Comparison of ENCODE assay signal across 1 cellular context in genomic region chr22:32644252-32645100, GRCh38.
A peak's percentile ranks its signal among the peaks of the same experiment; 100 is the strongest.
TF ChIP-seq lines count a peak whose summit lies in the region.

No MANE protein-coding gene starts in this region.

TF ChIP-seq in HepG2, 621 proteins besides CTCF, POLR2A, EP300 and RAD21 (continued from another document and continues in another):
- TF ChIP-seq FUBP1 (CRISPR knock-in tag; IDR thresholded peaks at IDR 0.05; ENCODE audit: borderline replicate concordance) (no peak), U2AF1 (optimal IDR thresholded peaks at IDR 0.05; ENCODE audit: low read depth, low read length) (peak; percentile 80), ZNF230 (CRISPR knock-in tag; IDR thresholded peaks at IDR 0.05) (peak; percentile 94), FOXJ3 (CRISPR knock-in tag; IDR thresholded peaks at IDR 0.05; ENCODE audit: borderline replicate concordance) (0 out of 2 replicates have a peak, but pooled peaks have one; percentile 79), ZNF703 (CRISPR knock-in tag; IDR thresholded peaks at IDR 0.05; ENCODE audit: borderline replicate concordance) (0 out of 2 replicates have a peak, but pooled peaks have one; percentile 41), SPEN (CRISPR knock-in tag; IDR thresholded peaks at IDR 0.05; ENCODE audit: low read depth) (peak; percentile 85; the same call in 1 of the 2 replicates), ZNF431 (CRISPR knock-in tag; IDR thresholded peaks at IDR 0.05; ENCODE audit: borderline replicate concordance, low read depth) (peak; percentile 94), ATAD3A (CRISPR knock-in tag; IDR thresholded peaks at IDR 0.05) (no peak), PAX8 (CRISPR knock-in tag; IDR thresholded peaks at IDR 0.05; ENCODE audit: borderline replicate concordance) (peak; percentile 86; the same call in 1 of the 2 replicates), PCBP1 (IDR thresholded peaks at IDR 0.05; ENCODE audit: borderline replicate concordance, low read depth, low read length) (no peak), ZNF891 (CRISPR knock-in tag; IDR thresholded peaks at IDR 0.05) (peak; percentile 86), TRIM22 (IDR thresholded peaks at IDR 0.05) (no peak), MAZ (IDR thresholded peaks at IDR 0.05; ENCODE audit: borderline replicate concordance, low read depth, low read length) (no peak; the same call in 1 of the 2 replicates), MAZ (CRISPR knock-in tag; IDR thresholded peaks at IDR 0.05; ENCODE audit: low read depth) (peak; percentile 88), PRDM10 (CRISPR knock-in tag; IDR thresholded peaks at IDR 0.05; ENCODE audit: low read depth) (peak; percentile 60), ZNF276 (CRISPR knock-in tag; IDR thresholded peaks at IDR 0.05; ENCODE audit: low read depth) (peak; percentile 84; the same call in 1 of the 2 replicates), TBX3 (IDR thresholded peaks at IDR 0.05; ENCODE audit: borderline replicate concordance) (peak; percentile 68), YY1 (IDR thresholded peaks at IDR 0.05; ENCODE audit: insufficient read depth, insufficient replicate concordance, low read depth, low read length) (no peak)
- TF ChIP-seq, protein P1, sequence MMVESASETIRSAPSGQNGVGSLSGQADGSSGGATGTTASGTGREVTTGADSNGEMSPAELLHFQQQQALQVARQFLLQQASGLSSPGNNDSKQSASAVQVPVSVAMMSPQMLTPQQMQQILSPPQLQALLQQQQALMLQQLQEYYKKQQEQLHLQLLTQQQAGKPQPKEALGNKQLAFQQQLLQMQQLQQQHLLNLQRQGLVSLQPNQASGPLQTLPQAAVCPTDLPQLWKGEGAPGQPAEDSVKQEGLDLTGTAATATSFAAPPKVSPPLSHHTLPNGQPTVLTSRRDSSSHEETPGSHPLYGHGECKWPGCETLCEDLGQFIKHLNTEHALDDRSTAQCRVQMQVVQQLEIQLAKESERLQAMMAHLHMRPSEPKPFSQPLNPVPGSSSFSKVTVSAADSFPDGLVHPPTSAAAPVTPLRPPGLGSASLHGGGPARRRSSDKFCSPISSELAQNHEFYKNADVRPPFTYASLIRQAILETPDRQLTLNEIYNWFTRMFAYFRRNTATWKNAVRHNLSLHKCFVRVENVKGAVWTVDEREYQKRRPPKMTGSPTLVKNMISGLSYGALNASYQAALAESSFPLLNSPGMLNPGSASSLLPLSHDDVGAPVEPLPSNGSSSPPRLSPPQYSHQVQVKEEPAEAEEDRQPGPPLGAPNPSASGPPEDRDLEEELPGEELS (CRISPR knock-in tag; IDR thresholded peaks at IDR 0.05): peak; percentile 96
- TF ChIP-seq, protein P2, sequence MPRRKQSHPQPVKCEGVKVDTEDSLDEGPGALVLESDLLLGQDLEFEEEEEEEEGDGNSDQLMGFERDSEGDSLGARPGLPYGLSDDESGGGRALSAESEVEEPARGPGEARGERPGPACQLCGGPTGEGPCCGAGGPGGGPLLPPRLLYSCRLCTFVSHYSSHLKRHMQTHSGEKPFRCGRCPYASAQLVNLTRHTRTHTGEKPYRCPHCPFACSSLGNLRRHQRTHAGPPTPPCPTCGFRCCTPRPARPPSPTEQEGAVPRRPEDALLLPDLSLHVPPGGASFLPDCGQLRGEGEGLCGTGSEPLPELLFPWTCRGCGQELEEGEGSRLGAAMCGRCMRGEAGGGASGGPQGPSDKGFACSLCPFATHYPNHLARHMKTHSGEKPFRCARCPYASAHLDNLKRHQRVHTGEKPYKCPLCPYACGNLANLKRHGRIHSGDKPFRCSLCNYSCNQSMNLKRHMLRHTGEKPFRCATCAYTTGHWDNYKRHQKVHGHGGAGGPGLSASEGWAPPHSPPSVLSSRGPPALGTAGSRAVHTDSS (CRISPR knock-in tag; conservative IDR thresholded peaks at IDR 0.05): no peak
- TF ChIP-seq, protein P3, sequence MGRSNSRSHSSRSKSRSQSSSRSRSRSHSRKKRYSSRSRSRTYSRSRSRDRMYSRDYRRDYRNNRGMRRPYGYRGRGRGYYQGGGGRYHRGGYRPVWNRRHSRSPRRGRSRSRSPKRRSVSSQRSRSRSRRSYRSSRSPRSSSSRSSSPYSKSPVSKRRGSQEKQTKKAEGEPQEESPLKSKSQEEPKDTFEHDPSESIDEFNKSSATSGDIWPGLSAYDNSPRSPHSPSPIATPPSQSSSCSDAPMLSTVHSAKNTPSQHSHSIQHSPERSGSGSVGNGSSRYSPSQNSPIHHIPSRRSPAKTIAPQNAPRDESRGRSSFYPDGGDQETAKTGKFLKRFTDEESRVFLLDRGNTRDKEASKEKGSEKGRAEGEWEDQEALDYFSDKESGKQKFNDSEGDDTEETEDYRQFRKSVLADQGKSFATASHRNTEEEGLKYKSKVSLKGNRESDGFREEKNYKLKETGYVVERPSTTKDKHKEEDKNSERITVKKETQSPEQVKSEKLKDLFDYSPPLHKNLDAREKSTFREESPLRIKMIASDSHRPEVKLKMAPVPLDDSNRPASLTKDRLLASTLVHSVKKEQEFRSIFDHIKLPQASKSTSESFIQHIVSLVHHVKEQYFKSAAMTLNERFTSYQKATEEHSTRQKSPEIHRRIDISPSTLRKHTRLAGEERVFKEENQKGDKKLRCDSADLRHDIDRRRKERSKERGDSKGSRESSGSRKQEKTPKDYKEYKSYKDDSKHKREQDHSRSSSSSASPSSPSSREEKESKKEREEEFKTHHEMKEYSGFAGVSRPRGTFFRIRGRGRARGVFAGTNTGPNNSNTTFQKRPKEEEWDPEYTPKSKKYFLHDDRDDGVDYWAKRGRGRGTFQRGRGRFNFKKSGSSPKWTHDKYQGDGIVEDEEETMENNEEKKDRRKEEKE (IDR thresholded peaks at IDR 0.05): no peak
- TF ChIP-seq, protein P4, sequence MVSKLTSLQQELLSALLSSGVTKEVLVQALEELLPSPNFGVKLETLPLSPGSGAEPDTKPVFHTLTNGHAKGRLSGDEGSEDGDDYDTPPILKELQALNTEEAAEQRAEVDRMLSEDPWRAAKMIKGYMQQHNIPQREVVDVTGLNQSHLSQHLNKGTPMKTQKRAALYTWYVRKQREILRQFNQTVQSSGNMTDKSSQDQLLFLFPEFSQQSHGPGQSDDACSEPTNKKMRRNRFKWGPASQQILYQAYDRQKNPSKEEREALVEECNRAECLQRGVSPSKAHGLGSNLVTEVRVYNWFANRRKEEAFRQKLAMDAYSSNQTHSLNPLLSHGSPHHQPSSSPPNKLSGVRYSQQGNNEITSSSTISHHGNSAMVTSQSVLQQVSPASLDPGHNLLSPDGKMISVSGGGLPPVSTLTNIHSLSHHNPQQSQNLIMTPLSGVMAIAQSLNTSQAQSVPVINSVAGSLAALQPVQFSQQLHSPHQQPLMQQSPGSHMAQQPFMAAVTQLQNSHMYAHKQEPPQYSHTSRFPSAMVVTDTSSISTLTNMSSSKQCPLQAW (CRISPR knock-in tag; IDR thresholded peaks at IDR 0.05): peak; percentile 96
- TF ChIP-seq, protein P5, sequence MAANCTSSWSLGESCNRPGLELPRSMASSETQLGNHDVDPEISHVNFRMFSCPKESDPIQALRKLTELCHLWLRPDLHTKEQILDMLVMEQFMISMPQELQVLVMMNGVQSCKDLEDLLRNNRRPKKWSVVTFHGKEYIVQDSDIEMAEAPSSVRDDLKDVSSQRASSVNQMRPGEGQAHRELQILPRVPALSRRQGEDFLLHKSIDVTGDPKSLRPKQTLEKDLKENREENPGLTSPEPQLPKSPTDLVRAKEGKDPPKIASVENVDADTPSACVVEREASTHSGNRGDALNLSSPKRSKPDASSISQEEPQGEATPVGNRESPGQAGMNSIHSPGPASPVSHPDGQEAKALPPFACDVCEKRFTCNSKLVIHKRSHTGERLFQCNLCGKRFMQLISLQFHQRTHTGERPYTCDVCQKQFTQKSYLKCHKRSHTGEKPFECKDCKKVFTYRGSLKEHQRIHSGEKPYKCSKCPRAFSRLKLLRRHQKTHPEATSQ (CRISPR knock-in tag; IDR thresholded peaks at IDR 0.05; ENCODE audit: borderline replicate concordance): peak; percentile 63; the same call in 1 of the 2 replicates
- TF ChIP-seq, protein P6, sequence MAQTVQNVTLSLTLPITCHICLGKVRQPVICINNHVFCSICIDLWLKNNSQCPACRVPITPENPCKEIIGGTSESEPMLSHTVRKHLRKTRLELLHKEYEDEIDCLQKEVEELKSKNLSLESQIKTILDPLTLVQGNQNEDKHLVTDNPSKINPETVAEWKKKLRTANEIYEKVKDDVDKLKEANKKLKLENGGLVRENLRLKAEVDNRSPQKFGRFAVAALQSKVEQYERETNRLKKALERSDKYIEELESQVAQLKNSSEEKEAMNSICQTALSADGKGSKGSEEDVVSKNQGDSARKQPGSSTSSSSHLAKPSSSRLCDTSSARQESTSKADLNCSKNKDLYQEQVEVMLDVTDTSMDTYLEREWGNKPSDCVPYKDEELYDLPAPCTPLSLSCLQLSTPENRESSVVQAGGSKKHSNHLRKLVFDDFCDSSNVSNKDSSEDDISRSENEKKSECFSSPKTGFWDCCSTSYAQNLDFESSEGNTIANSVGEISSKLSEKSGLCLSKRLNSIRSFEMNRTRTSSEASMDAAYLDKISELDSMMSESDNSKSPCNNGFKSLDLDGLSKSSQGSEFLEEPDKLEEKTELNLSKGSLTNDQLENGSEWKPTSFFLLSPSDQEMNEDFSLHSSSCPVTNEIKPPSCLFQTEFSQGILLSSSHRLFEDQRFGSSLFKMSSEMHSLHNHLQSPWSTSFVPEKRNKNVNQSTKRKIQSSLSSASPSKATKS (CRISPR knock-in tag; IDR thresholded peaks at IDR 0.05): 0 out of 2 replicates have a peak, but pooled peaks have one; percentile 29
